ENCODE assay signal across 3 cellular contexts in the genomic region with DNA sequence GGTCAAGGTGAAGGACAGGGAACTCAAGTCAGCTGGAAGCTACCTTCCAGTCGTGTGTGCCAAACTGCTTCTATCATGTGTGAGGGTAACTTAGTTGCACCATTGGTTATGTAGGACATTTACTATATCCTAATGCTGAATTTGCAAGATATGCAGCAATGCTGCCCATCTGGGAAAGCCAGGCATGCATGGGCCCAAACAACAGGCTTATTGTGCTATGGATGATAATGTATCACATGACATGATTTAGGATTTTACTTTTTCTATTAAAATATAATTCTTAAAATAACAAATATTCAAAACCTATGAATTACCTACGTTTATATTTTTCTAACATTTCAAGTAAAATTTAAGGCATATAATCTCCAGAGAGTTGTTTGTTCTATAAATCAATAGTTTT.
TF ChIP-seq lines count a peak whose summit lies in the region.

No MANE protein-coding gene starts in this region.

TF ChIP-seq in A549, 52 proteins besides CTCF, POLR2A, EP300 and RAD21:
- TF ChIP-seq HEYL (CRISPR knock-in tag; IDR thresholded peaks at IDR 0.05) (no peak), KDM1A (IDR thresholded peaks at IDR 0.05; ENCODE audit: low read depth) (no peak), RCOR1 (IDR thresholded peaks at IDR 0.05; ENCODE audit: low read depth, low read length) (no peak), ZFP36 (IDR thresholded peaks at IDR 0.05; ENCODE audit: borderline replicate concordance, partially characterized antibody) (no peak), RNF2 (IDR thresholded peaks at IDR 0.05; ENCODE audit: borderline replicate concordance, low read depth) (no peak), BHLHE40 (IDR thresholded peaks at IDR 0.05; ENCODE audit: low read depth, low read length) (no peak), ESRRA (IDR thresholded peaks at IDR 0.05; ENCODE audit: borderline replicate concordance, low read length) (no peak), KDM5A (IDR thresholded peaks at IDR 0.05) (no peak), NPAS2 (CRISPR knock-in tag; IDR thresholded peaks at IDR 0.05; ENCODE audit: borderline replicate concordance) (no peak), MYC (IDR thresholded peaks at IDR 0.05; ENCODE audit: borderline replicate concordance, low read length) (no peak), SMC3 (IDR thresholded peaks at IDR 0.05) (no peak), HOXB5 (CRISPR knock-in tag; IDR thresholded peaks at IDR 0.05) (no peak), GATA3 (IDR thresholded peaks at IDR 0.05; ENCODE audit: borderline replicate concordance) (no peak), CBX2 (IDR thresholded peaks at IDR 0.05; ENCODE audit: borderline replicate concordance, low read depth) (no peak)
- TF ChIP-seq, protein P1, sequence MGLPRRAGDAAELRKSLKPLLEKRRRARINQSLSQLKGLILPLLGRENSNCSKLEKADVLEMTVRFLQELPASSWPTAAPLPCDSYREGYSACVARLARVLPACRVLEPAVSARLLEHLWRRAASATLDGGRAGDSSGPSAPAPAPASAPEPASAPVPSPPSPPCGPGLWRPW (IDR thresholded peaks at IDR 0.05), result no peak
- TF ChIP-seq, protein P2, sequence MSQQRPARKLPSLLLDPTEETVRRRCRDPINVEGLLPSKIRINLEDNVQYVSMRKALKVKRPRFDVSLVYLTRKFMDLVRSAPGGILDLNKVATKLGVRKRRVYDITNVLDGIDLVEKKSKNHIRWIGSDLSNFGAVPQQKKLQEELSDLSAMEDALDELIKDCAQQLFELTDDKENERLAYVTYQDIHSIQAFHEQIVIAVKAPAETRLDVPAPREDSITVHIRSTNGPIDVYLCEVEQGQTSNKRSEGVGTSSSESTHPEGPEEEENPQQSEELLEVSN (IDR thresholded peaks at IDR 0.05; ENCODE audit: borderline replicate concordance, low read depth), result no peak
- TF ChIP-seq, protein P3, sequence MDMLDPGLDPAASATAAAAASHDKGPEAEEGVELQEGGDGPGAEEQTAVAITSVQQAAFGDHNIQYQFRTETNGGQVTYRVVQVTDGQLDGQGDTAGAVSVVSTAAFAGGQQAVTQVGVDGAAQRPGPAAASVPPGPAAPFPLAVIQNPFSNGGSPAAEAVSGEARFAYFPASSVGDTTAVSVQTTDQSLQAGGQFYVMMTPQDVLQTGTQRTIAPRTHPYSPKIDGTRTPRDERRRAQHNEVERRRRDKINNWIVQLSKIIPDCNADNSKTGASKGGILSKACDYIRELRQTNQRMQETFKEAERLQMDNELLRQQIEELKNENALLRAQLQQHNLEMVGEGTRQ (IDR thresholded peaks at IDR 0.05), result no peak
TF ChIP-seq in A549: peak in this region for 0.

TF ChIP-seq in HCT116, 20 proteins besides CTCF, POLR2A, EP300 and RAD21:
- TF ChIP-seq YY1 (IDR thresholded peaks at IDR 0.05; ENCODE audit: extremely low read depth, insufficient replicate concordance, low read depth, low read length) (no peak), SRF (IDR thresholded peaks at IDR 0.05; ENCODE audit: low read depth) (no peak), FOSL1 (IDR thresholded peaks at IDR 0.05; ENCODE audit: low read depth) (no peak), ELF1 (IDR thresholded peaks at IDR 0.05; ENCODE audit: borderline replicate concordance, low read depth) (no peak), SIN3A (IDR thresholded peaks at IDR 0.05; ENCODE audit: low read depth) (no peak), ZFX (IDR thresholded peaks at IDR 0.05) (no peak), CBX3 (IDR thresholded peaks at IDR 0.05; ENCODE audit: low read depth) (no peak), EZH2 (IDR thresholded peaks at IDR 0.05) (no peak), JUND (IDR thresholded peaks at IDR 0.05) (no peak), EGR1 (IDR thresholded peaks at IDR 0.05; ENCODE audit: low read depth) (no peak), POLR2AphosphoS5 (IDR thresholded peaks at IDR 0.05; ENCODE audit: low read depth, low read length) (no peak), CEBPB (IDR thresholded peaks at IDR 0.05; ENCODE audit: low read depth) (no peak)
- TF ChIP-seq, protein P4, sequence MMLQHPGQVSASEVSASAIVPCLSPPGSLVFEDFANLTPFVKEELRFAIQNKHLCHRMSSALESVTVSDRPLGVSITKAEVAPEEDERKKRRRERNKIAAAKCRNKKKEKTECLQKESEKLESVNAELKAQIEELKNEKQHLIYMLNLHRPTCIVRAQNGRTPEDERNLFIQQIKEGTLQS (IDR thresholded peaks at IDR 0.05), result no peak
- TF ChIP-seq, protein P5, sequence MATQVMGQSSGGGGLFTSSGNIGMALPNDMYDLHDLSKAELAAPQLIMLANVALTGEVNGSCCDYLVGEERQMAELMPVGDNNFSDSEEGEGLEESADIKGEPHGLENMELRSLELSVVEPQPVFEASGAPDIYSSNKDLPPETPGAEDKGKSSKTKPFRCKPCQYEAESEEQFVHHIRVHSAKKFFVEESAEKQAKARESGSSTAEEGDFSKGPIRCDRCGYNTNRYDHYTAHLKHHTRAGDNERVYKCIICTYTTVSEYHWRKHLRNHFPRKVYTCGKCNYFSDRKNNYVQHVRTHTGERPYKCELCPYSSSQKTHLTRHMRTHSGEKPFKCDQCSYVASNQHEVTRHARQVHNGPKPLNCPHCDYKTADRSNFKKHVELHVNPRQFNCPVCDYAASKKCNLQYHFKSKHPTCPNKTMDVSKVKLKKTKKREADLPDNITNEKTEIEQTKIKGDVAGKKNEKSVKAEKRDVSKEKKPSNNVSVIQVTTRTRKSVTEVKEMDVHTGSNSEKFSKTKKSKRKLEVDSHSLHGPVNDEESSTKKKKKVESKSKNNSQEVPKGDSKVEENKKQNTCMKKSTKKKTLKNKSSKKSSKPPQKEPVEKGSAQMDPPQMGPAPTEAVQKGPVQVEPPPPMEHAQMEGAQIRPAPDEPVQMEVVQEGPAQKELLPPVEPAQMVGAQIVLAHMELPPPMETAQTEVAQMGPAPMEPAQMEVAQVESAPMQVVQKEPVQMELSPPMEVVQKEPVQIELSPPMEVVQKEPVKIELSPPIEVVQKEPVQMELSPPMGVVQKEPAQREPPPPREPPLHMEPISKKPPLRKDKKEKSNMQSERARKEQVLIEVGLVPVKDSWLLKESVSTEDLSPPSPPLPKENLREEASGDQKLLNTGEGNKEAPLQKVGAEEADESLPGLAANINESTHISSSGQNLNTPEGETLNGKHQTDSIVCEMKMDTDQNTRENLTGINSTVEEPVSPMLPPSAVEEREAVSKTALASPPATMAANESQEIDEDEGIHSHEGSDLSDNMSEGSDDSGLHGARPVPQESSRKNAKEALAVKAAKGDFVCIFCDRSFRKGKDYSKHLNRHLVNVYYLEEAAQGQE (IDR thresholded peaks at IDR 0.05; ENCODE audit: low read depth), result no peak

TF ChIP-seq in GM12878, 131 proteins besides CTCF, POLR2A, EP300 and RAD21:
- TF ChIP-seq ZNF24 (IDR thresholded peaks at IDR 0.05) (no peak), SRF (IDR thresholded peaks at IDR 0.05; ENCODE audit: low read depth in 2 of 2, low read length in 2 of 2) (no peak), MEF2B (IDR thresholded peaks at IDR 0.05; ENCODE audit: partially characterized antibody, poor library complexity, severe bottlenecking) (no peak), MYC (IDR thresholded peaks at IDR 0.05; ENCODE audit: insufficient read depth, insufficient read length, insufficient replicate concordance, low read length, severe bottlenecking) (no peak), ZNF622 (IDR thresholded peaks at IDR 0.05) (no peak), JUND (IDR thresholded peaks at IDR 0.05; ENCODE audit: low read depth, low read length) (no peak), IKZF2 (IDR thresholded peaks at IDR 0.05) (no peak), CBX3 (IDR thresholded peaks at IDR 0.05; ENCODE audit: borderline replicate concordance, low read depth) (no peak), TAF1 (IDR thresholded peaks at IDR 0.05; ENCODE audit: borderline replicate concordance, low read depth, low read length) (no peak), DPF2 (IDR thresholded peaks at IDR 0.05) (no peak)
- TF ChIP-seq, protein P6, sequence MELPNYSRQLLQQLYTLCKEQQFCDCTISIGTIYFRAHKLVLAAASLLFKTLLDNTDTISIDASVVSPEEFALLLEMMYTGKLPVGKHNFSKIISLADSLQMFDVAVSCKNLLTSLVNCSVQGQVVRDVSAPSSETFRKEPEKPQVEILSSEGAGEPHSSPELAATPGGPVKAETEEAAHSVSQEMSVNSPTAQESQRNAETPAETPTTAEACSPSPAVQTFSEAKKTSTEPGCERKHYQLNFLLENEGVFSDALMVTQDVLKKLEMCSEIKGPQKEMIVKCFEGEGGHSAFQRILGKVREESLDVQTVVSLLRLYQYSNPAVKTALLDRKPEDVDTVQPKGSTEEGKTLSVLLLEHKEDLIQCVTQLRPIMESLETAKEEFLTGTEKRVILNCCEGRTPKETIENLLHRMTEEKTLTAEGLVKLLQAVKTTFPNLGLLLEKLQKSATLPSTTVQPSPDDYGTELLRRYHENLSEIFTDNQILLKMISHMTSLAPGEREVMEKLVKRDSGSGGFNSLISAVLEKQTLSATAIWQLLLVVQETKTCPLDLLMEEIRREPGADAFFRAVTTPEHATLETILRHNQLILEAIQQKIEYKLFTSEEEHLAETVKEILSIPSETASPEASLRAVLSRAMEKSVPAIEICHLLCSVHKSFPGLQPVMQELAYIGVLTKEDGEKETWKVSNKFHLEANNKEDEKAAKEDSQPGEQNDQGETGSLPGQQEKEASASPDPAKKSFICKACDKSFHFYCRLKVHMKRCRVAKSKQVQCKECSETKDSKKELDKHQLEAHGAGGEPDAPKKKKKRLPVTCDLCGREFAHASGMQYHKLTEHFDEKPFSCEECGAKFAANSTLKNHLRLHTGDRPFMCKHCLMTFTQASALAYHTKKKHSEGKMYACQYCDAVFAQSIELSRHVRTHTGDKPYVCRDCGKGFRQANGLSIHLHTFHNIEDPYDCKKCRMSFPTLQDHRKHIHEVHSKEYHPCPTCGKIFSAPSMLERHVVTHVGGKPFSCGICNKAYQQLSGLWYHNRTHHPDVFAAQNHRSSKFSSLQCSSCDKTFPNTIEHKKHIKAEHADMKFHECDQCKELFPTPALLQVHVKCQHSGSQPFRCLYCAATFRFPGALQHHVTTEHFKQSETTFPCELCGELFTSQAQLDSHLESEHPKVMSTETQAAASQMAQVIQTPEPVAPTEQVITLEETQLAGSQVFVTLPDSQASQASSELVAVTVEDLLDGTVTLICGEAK (IDR thresholded peaks at IDR 0.05; ENCODE audit: borderline replicate concordance), result no peak
- TF ChIP-seq, protein P7, sequence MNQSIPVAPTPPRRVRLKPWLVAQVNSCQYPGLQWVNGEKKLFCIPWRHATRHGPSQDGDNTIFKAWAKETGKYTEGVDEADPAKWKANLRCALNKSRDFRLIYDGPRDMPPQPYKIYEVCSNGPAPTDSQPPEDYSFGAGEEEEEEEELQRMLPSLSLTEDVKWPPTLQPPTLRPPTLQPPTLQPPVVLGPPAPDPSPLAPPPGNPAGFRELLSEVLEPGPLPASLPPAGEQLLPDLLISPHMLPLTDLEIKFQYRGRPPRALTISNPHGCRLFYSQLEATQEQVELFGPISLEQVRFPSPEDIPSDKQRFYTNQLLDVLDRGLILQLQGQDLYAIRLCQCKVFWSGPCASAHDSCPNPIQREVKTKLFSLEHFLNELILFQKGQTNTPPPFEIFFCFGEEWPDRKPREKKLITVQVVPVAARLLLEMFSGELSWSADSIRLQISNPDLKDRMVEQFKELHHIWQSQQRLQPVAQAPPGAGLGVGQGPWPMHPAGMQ (IDR thresholded peaks at IDR 0.05; ENCODE audit: borderline replicate concordance), result no peak
- TF ChIP-seq, protein P8, sequence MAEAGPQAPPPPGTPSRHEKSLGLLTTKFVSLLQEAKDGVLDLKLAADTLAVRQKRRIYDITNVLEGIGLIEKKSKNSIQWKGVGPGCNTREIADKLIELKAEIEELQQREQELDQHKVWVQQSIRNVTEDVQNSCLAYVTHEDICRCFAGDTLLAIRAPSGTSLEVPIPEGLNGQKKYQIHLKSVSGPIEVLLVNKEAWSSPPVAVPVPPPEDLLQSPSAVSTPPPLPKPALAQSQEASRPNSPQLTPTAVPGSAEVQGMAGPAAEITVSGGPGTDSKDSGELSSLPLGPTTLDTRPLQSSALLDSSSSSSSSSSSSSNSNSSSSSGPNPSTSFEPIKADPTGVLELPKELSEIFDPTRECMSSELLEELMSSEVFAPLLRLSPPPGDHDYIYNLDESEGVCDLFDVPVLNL (IDR thresholded peaks at IDR 0.05; ENCODE audit: low read depth, low read length), result no peak
- TF ChIP-seq, protein P9, sequence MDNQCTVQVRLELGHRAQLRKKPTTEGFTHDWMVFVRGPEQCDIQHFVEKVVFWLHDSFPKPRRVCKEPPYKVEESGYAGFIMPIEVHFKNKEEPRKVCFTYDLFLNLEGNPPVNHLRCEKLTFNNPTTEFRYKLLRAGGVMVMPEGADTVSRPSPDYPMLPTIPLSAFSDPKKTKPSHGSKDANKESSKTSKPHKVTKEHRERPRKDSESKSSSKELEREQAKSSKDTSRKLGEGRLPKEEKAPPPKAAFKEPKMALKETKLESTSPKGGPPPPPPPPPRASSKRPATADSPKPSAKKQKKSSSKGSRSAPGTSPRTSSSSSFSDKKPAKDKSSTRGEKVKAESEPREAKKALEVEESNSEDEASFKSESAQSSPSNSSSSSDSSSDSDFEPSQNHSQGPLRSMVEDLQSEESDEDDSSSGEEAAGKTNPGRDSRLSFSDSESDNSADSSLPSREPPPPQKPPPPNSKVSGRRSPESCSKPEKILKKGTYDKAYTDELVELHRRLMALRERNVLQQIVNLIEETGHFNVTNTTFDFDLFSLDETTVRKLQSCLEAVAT (IDR thresholded peaks at IDR 0.05), result no peak
TF ChIP-seq in GM12878: peak in this region for 0.
